18 cellular contexts compared by ENCODE assay signal in genomic region chr17:78219396-78220150, GRCh38. TPM values are rescaled to one million over a fixed set of nuclear protein-coding genes. Genes with fewer than 3 reads are reported as not detected.
DNase-seq lines count a peak whose midpoint lies in the region; ATAC-seq and TF ChIP-seq lines count a peak whose summit lies in the region.
"Had no signal": no experiment of that assay in that cellular context is flagged by ENCODE, and none has a peak within 500 bp of the region (broad histone marks: within the 10 kb centered on the region; RNA-seq: fewer than 3 reads in every experiment).

No MANE protein-coding gene starts in this region.

- DNase-seq in WTC11 (ENCODE audit: low spot score) (peak; percentile 69), left lung (no peak), Kasumi-1 (lab: John Stamatoyannopoulos, UW) (no peak), mesothelial cell of epicardium (ENCODE audit: low spot score in 2 of 2, unreplicated experiment in 2 of 2) (no peak), stomach (no peak)
- DNase-seq: activated CD4-positive, alpha-beta T cell treated with anti-CD3 and anti-CD28 coated beads for 48 hours; activated T-cell treated with anti-CD3 and anti-CD28 coated beads for 4 hours; Calu3; central memory CD4-positive, alpha-beta T cell; natural killer cell; NCI-H1694; NCI-H526; T1000 had no signal

- intact Hi-C loops in left lung (cut with DNase I) (no loop called here), stomach (cut with DNase I; ENCODE audit: low total_unique reads) (no loop called here)

- H3K27me3 Mint-ChIP-seq in WTC11 (ENCODE audit: low read depth) = no peaks in the 10 kb centered on the region
- H3K27me3 Mint-ChIP-seq in mesothelial cell of epicardium (ENCODE audit: low read depth) = no peaks in the 10 kb centered on the region

- peak; percentile 85 for ATAC-seq in WTC11
- peak; percentile 13 for ATAC-seq in left lung
- ATAC-seq: foreskin keratinocyte, natural killer cell had no signal

- peak overlapping the region; percentile 24; the same call in 1 of the 2 replicates for H3K9ac ChIP-seq in HUES64 (ENCODE audit: low read depth, low read length)

- H3K9me3 Mint-ChIP-seq in WTC11 (no peaks in the 10 kb centered on the region), mesothelial cell of epicardium (no peaks in the 10 kb centered on the region)
- H3K9me3 Mint-ChIP-seq: natural killer cell had no signal

- H3K4me3 Mint-ChIP-seq in WTC11 = peak overlapping the region; percentile 21
- H3K4me3 Mint-ChIP-seq in mesothelial cell of epicardium = no peak overlapping the region
- H3K4me3 Mint-ChIP-seq: natural killer cell had no signal

- H3K27me3 ChIP-seq in HUES64 (ENCODE audit: insufficient read depth, low read length) (no peaks in the 10 kb centered on the region), left lung (no peaks in the 10 kb centered on the region), stomach (no peaks in the 10 kb centered on the region)
- H3K27me3 ChIP-seq: foreskin keratinocyte had no signal

- H3K9me3 ChIP-seq in HUES64 (ENCODE audit: insufficient read depth, low read depth, low read length) = no peaks in the 10 kb centered on the region
- H3K9me3 ChIP-seq in left lung = no peaks in the 10 kb centered on the region
- H3K9me3 ChIP-seq in stomach = no peaks in the 10 kb centered on the region

- peaks cover 24% of the 10 kb centered on the region for H3K4me1 Mint-ChIP-seq in WTC11
- H3K4me1 Mint-ChIP-seq in mesothelial cell of epicardium = peaks cover 10% of the 10 kb centered on the region

- H3K4me3 ChIP-seq in HUES64 (ENCODE audit: low read length) (no peak overlapping the region), left lung (no peak overlapping the region), stomach (no peak overlapping the region)
- H3K4me3 ChIP-seq: lung, SK-N-MC had no signal

- H3K4me1 ChIP-seq in HUES64 (ENCODE audit: insufficient read depth, low read length) (peaks cover 22% of the 10 kb centered on the region), left lung (peaks cover under 1 to 8% of the 10 kb centered on the region in 2 donors), stomach (peaks cover under 1 to 3% (median 1%) of the 10 kb centered on the region in 4 donors)

- CTCF ChIA-PET in WTC11 (lab: Charles Lee) = interaction anchor here (0.6 to 3.7 kb wide), 6 partner anchors 13 to 335 kb away, joined by 3 to 20 read pairs (median 4); partner anchors contain the start of genes AFMID and TK1

- H3K36me3 Mint-ChIP-seq in WTC11 = peaks cover 58% of the 10 kb centered on the region
- H3K36me3 Mint-ChIP-seq in mesothelial cell of epicardium = peaks cover 18% of the 10 kb centered on the region
- H3K36me3 Mint-ChIP-seq: natural killer cell had no signal

- POLR2A ChIA-PET in WTC11 (lab: Charles Lee) = interaction anchor here (0.6 to 1.4 kb wide), 2 partner anchors 33 to 174 kb away, joined by 3 to 4 read pairs; partner anchors contain the start of gene TK1

- TF ChIP-seq POLR2A in stomach (IDR thresholded peaks at IDR 0.05) = no peak

- H3K27ac Mint-ChIP-seq in WTC11 (peak overlapping the region; percentile 93), mesothelial cell of epicardium (no peak overlapping the region)
- H3K27ac Mint-ChIP-seq: natural killer cell had no signal

- H3K27ac ChIP-seq in HUES64 (ENCODE audit: low read depth, low read length) (no peak overlapping the region; the same call in 1 of the 2 replicates), left lung (no peak overlapping the region), stomach (no peak overlapping the region)
- H3K27ac ChIP-seq: foreskin keratinocyte, SK-N-MC had no signal

- H3K36me3 ChIP-seq in HUES64 (ENCODE audit: insufficient read depth, low read length) (peaks cover 69% of the 10 kb centered on the region), left lung (peaks cover 0 to 15% of the 10 kb centered on the region in 2 donors), stomach (peaks cover 0 to 10% (median 0%) of the 10 kb centered on the region in 4 donors)

- no peak for TF ChIP-seq CTCF in WTC11 (IDR thresholded peaks at IDR 0.05)
- TF ChIP-seq CTCF in left lung (IDR thresholded peaks at IDR 0.05) = no peak
- no peak for TF ChIP-seq CTCF in mesothelial cell of epicardium (IDR thresholded peaks at IDR 0.05; ENCODE audit: unreplicated experiment)
- no peak for TF ChIP-seq CTCF in stomach (IDR thresholded peaks at IDR 0.05)

- 85% methylated on average over 11 of the region's 11 CpGs for WGBS in HUES64
- WGBS in stomach, 5 donors = 81 to 93% (median 91%) methylated on average over 11 of the region's 11 CpGs

- TF ChIP-seq EP300 in stomach (IDR thresholded peaks at IDR 0.05) = no peak

TF ChIP-seq in WTC11, 78 proteins besides CTCF, POLR2A, EP300 and RAD21 (continues in another document):
- TF ChIP-seq ELF4 (CRISPR knock-in tag; IDR thresholded peaks at IDR 0.05; ENCODE audit: low read depth) (no peak), ATF3 (CRISPR knock-in tag; conservative IDR thresholded peaks at IDR 0.05) (no peak), ZSCAN18 (CRISPR knock-in tag; IDR thresholded peaks at IDR 0.05) (no peak), MLX (CRISPR knock-in tag; IDR thresholded peaks at IDR 0.05) (no peak), HMGA2 (CRISPR knock-in tag; IDR thresholded peaks at IDR 0.05) (no peak), ZNF396 (CRISPR knock-in tag; IDR thresholded peaks at IDR 0.05; ENCODE audit: borderline replicate concordance) (no peak)

RNA-seq across cellular contexts. Expression of gene BIRC5, which starts 5.5 kb away (rescaled TPM):
- polyA plus RNA-seq in HUES64 (2013, experiment 1 of 2) = 91.6 TPM
- 99.2 TPM for polyA plus RNA-seq in HUES64 (2013, experiment 2 of 2)
- 115 to 117 TPM (median 117 TPM) in 3 replicates for total RNA-seq in WTC11 (2021)
- total RNA-seq in left lung = 10 to 100 TPM in 1 of 2 donors, 1 to 10 TPM in 1; 4.8 to 12.1 TPM
- 22.8 to 23.8 TPM (median 22.9 TPM) in 3 replicates for total RNA-seq in mesothelial cell of epicardium
- 10 to 100 TPM in 1 of 5 donors, 1 to 10 TPM in 3, not detected in 1; 3.9 to 10.5 (median 5.4) TPM for total RNA-seq in stomach
- 10 to 100 TPM in 2 of 3 donors, 1 to 10 TPM in 1; 3.4 to 10.3 (median 10.1) TPM for polyA plus RNA-seq in stomach

RNA-seq across cellular contexts. Expression of gene TMEM235, which starts 11.9 kb away (rescaled TPM):
- not detected for polyA plus RNA-seq in HUES64 (2013, experiment 1 of 2)
- polyA plus RNA-seq in HUES64 (2013, experiment 2 of 2) = 0.25 TPM
- 0.24 to 0.41 TPM (median 0.27 TPM) in 3 replicates for total RNA-seq in WTC11 (2021)
- not detected for total RNA-seq in left lung
- total RNA-seq in mesothelial cell of epicardium = 1.5 to 1.8 TPM (median 1.5 TPM) in 3 replicates
- total RNA-seq in stomach = not detected
- polyA plus RNA-seq in stomach = not detected
- total RNA-seq: Calu3, foreskin keratinocyte, H4, natural killer cell had no signal
- polyA plus RNA-seq: foreskin keratinocyte had no signal

RNA-seq across cellular contexts. Expression of gene AFMID, which starts 32.4 kb away (rescaled TPM):
- 40.7 TPM for polyA plus RNA-seq in HUES64 (2013, experiment 1 of 2)
- 40.2 TPM for polyA plus RNA-seq in HUES64 (2013, experiment 2 of 2)
- total RNA-seq in WTC11 (2021) (45.1 to 58.7 TPM (median 48.8 TPM) in 3 replicates), left lung (10 to 100 TPM; 31.3 to 38.6 TPM), mesothelial cell of epicardium (24.1 to 32.3 TPM (median 27.6 TPM) in 3 replicates), stomach (100 to 1,000 TPM in 3 of 5 donors, 10 to 100 TPM in 2; 29.6 to 189 (median 109) TPM)
- polyA plus RNA-seq in stomach = 10 to 100 TPM; 25.7 to 39.7 (median 27.2) TPM

RNA-seq across cellular contexts. Expression of gene TK1, which starts 32.7 kb away (rescaled TPM):
- polyA plus RNA-seq in HUES64 (2013, experiment 1 of 2) = 64.5 TPM
- polyA plus RNA-seq in HUES64 (2013, experiment 2 of 2) = 62.3 TPM
- 72.5 to 84.1 TPM (median 82.6 TPM) in 3 replicates for total RNA-seq in WTC11 (2021)
- total RNA-seq in left lung = 10 to 100 TPM; 24.0 to 33.0 TPM
- 23.3 to 25.7 TPM (median 23.3 TPM) in 3 replicates for total RNA-seq in mesothelial cell of epicardium
- 10 to 100 TPM in 4 of 5 donors, 1 to 10 TPM in 1; 4.5 to 35.6 (median 17.8) TPM for total RNA-seq in stomach
- 10 to 100 TPM in 2 of 3 donors, 1 to 10 TPM in 1; 8.7 to 38.1 (median 17.7) TPM for polyA plus RNA-seq in stomach

RNA-seq across cellular contexts. Expression of gene SYNGR2, which starts 51.2 kb away (rescaled TPM):
- polyA plus RNA-seq in HUES64 (2013, experiment 1 of 2) = 24.1 TPM
- polyA plus RNA-seq in HUES64 (2013, experiment 2 of 2) = 21.4 TPM
- 47.7 to 50.3 TPM (median 50.2 TPM) in 3 replicates for total RNA-seq in WTC11 (2021)
- 100 to 1,000 TPM; 192 to 227 TPM for total RNA-seq in left lung
- 47.7 to 52.7 TPM (median 52.0 TPM) in 3 replicates for total RNA-seq in mesothelial cell of epicardium
- total RNA-seq in stomach = 100 to 1,000 TPM in 1 of 5 donors, 10 to 100 TPM in 4; 28.6 to 219 (median 44.9) TPM
- 100 to 1,000 TPM in 1 of 3 donors, 10 to 100 TPM in 2; 36.0 to 151 (median 71.7) TPM for polyA plus RNA-seq in stomach
